Comparison of ENCODE assay signal across 11 cellular contexts in the genomic region with DNA sequence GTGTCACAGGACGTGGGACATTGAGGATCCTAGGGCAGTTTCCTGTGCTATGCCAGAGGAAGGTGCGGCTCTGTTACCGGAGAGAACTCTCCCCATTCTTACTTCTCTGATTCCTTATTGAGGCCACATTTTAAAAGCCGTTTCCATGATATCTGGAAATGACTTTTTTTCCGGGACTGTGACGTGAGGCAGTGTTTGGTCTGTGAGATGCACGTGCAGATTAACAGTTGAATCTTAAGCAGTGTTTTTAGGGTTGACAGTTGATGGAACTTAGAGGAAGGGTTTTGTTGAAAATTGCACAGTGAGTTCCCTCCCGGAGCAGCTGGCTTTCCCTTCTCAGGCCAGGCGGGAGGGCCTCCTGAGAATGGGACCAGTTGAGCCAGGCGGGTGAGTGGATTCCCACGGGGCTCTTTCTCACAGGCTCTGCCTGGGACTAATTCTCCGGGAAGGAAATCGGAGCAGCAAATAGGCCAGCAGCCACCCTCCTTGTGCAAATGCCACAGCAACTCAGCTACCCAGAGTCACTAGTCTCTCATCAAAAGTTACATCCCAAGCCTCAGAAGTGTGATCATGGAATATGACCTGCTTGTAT.
DNase-seq lines count a peak whose midpoint lies in the region; ATAC-seq and TF ChIP-seq lines count a peak whose summit lies in the region.
"Had no signal": no experiment of that assay in that cellular context is flagged by ENCODE, and none has a peak within 500 bp of the region (broad histone marks: within the 10 kb centered on the region; RNA-seq: fewer than 3 reads in every experiment).

No MANE protein-coding gene starts in this region.

- 78 to 88% methylated on average over 11 to 13 of the region's 13 CpGs for WGBS in endodermal cell (ENCODE audit: insufficient coverage in 1 of 2, insufficient read length in 1 of 2), 2 experiments
- no CpG with 5 or more reads among the region's 13 CpGs for WGBS in mesendoderm (ENCODE audit: extremely low coverage, insufficient coverage, low lambda C conversion rate)

- no peak overlapping the region for H2BK5ac ChIP-seq in mesendoderm (ENCODE audit: low read length)

- no peaks in the 10 kb centered on the region for H4K20me1 ChIP-seq in MM.1S (ENCODE audit: insufficient read depth, low read length)

- DNase-seq in NCI-H82 (lab: John Stamatoyannopoulos, UW) (peak; percentile 48), NCI-H82 treated with DMSO at 0.1 percent for 48 hours (lab: John Stamatoyannopoulos, UW; ENCODE audit: unreplicated experiment) (no peak), endodermal cell (no peak), mesendoderm (no peak), type B pancreatic cell (ENCODE audit: extremely low spot score, unreplicated experiment) (no peak), MM.1S (no peak), activated gamma-delta T cell (lab: John Stamatoyannopoulos, UW) (no peak)
- no peak for DNase-seq in naive thymus-derived CD4-positive, alpha-beta T cell
- DNase-seq: activated CD8-positive, alpha-beta memory T cell treated with anti-CD3 and anti-CD28 coated beads, Interleukin-2, amount 10 ng/mL, durations not matched to agents 7 days and 5 days; NCI-H524 treated with DMSO at 0.1 percent for 48 hours had no signal

- H3K9me3 ChIP-seq in endodermal cell (ENCODE audit: control insufficient read depth, low read length) (no peaks in the 10 kb centered on the region), MM.1S (replicated peaks; ENCODE audit: insufficient read depth, low read length) (no peaks in the 10 kb centered on the region)
- no peaks in the 10 kb centered on the region for H3K9me3 ChIP-seq in naive thymus-derived CD4-positive, alpha-beta T cell (ENCODE audit: control insufficient read depth in 2 of 3, low read length in 3 of 3)

- H3K9me2 ChIP-seq in MM.1S (replicated peaks; ENCODE audit: insufficient read depth, low read length) = no peaks in the 10 kb centered on the region

- peak overlapping the region; percentile 89 for H3K56ac ChIP-seq in mesendoderm (ENCODE audit: low read length)

- H3K27me3 ChIP-seq in endodermal cell (ENCODE audit: control insufficient read depth, insufficient read depth, low read length, poor library complexity, severe bottlenecking) (no peaks in the 10 kb centered on the region), mesendoderm (ENCODE audit: insufficient read depth, low read length, poor library complexity) (no peaks in the 10 kb centered on the region), MM.1S (replicated peaks; ENCODE audit: insufficient read depth, low read length) (no peaks in the 10 kb centered on the region)
- no peaks in the 10 kb centered on the region for H3K27me3 ChIP-seq in naive thymus-derived CD4-positive, alpha-beta T cell (ENCODE audit: control insufficient read depth in 2 of 2, insufficient read depth in 2 of 2, low read length in 2 of 2)

- H3K4me3 ChIP-seq in endodermal cell (ENCODE audit: low read length) (peak overlapping the region; percentile 84), mesendoderm (ENCODE audit: low read length) (peak overlapping the region; percentile 72), MM.1S (ENCODE audit: low read length) (no peak overlapping the region)
- no peak overlapping the region for H3K4me3 ChIP-seq in naive thymus-derived CD4-positive, alpha-beta T cell (ENCODE audit: low read length)

- H3K23ac ChIP-seq in mesendoderm (ENCODE audit: low read length) = no peak overlapping the region

- H3K27me3 Mint-ChIP-seq in endodermal cell (ENCODE audit: insufficient read depth) (peaks cover 3% of the 10 kb centered on the region), type B pancreatic cell (no peaks in the 10 kb centered on the region)
- peaks cover 45 to 57% (median 51%) of the 10 kb centered on the region in 5 donors for H3K27me3 Mint-ChIP-seq in naive thymus-derived CD4-positive, alpha-beta T cell

- peak overlapping the region; percentile 79 for H3K4ac ChIP-seq in mesendoderm (ENCODE audit: low read depth, low read length)

- H2AK5ac ChIP-seq in mesendoderm (ENCODE audit: low read length) = no peak overlapping the region

- H3K4me3 Mint-ChIP-seq in endodermal cell = peak overlapping the region; percentile 67
- peak overlapping the region; percentile 88 for H3K4me3 Mint-ChIP-seq in type B pancreatic cell
- H3K4me3 Mint-ChIP-seq in naive thymus-derived CD4-positive, alpha-beta T cell = peak overlapping the region in 5 of 10 donors; percentile 5 to 72 (median 52)
- H3K4me3 Mint-ChIP-seq: activated CD8-positive, alpha-beta memory T cell treated with anti-CD3 and anti-CD28 coated beads, Interleukin-2, amount 10 ng/mL, durations not matched to agents 7 days and 5 days; stimulated activated effector memory CD8-positive, alpha-beta T cell treated with anti-CD3 and anti-CD28 coated beads, Interleukin-12 subunit alpha, Interleukin-12 subunit beta, amount 100 ng/mL, for 72 hours had no signal

- H3K4me1 Mint-ChIP-seq in endodermal cell (peaks cover 34% of the 10 kb centered on the region), type B pancreatic cell (ENCODE audit: unreplicated experiment) (peaks cover 51% of the 10 kb centered on the region)
- peaks cover 0 to 11% (median 5%) of the 10 kb centered on the region in 7 donors for H3K4me1 Mint-ChIP-seq in naive thymus-derived CD4-positive, alpha-beta T cell

- H2AFZ ChIP-seq in MM.1S (ENCODE audit: low read length) = no peak overlapping the region

- no peak overlapping the region for H4K5ac ChIP-seq in mesendoderm (ENCODE audit: low read length)

- H4K8ac ChIP-seq in mesendoderm (ENCODE audit: low read depth, low read length) = no peak overlapping the region

- H2BK120ac ChIP-seq in mesendoderm (ENCODE audit: low read depth, low read length) = no peak overlapping the region

- no peak overlapping the region for H2BK15ac ChIP-seq in mesendoderm (replicated peaks; ENCODE audit: low read depth)

- H3K79me2 ChIP-seq in mesendoderm (ENCODE audit: control insufficient read depth, insufficient read depth, low read length) = no peaks in the 10 kb centered on the region
- no peaks in the 10 kb centered on the region for H3K79me2 ChIP-seq in MM.1S (ENCODE audit: low read length)

- peak overlapping the region; percentile 95 for H3K9ac ChIP-seq in endodermal cell (ENCODE audit: extremely low read depth, low read length, poor library complexity, severe bottlenecking)
- peak overlapping the region; percentile 83 for H3K9ac ChIP-seq in mesendoderm (ENCODE audit: low read length)
- no peak overlapping the region for H3K9ac ChIP-seq in MM.1S (ENCODE audit: low read length)

- ATAC-seq in naive thymus-derived CD4-positive, alpha-beta T cell = no peak
- ATAC-seq: activated CD8-positive, alpha-beta memory T cell treated with anti-CD3 and anti-CD28 coated beads, Interleukin-2, amount 10 ng/mL, durations not matched to agents 7 days and 5 days; stimulated activated effector memory CD8-positive, alpha-beta T cell treated with anti-CD3 and anti-CD28 coated beads, Interleukin-12 subunit alpha, Interleukin-12 subunit beta, amount 100 ng/mL, for 72 hours had no signal

- H3K4me2 ChIP-seq in mesendoderm (ENCODE audit: low read length) (peak overlapping the region; percentile 88), MM.1S (ENCODE audit: low read depth, low read length) (no peak overlapping the region)

- POLR2A ChIA-PET in naive thymus-derived CD4-positive, alpha-beta T cell (lab: Charles Lee) = no interaction called here

- H3K9me3 Mint-ChIP-seq in endodermal cell (no peaks in the 10 kb centered on the region), type B pancreatic cell (no peaks in the 10 kb centered on the region)
- H3K9me3 Mint-ChIP-seq in naive thymus-derived CD4-positive, alpha-beta T cell = peaks cover 0 to 3% (median 0%) of the 10 kb centered on the region in 11 donors
- H3K9me3 Mint-ChIP-seq: stimulated activated effector memory CD8-positive, alpha-beta T cell treated with anti-CD3 and anti-CD28 coated beads, Interleukin-12 subunit alpha, Interleukin-12 subunit beta, amount 100 ng/mL, for 72 hours had no signal

- CTCF ChIA-PET in naive thymus-derived CD4-positive, alpha-beta T cell (lab: Charles Lee) = no interaction called here

- H3K27ac ChIP-seq in endodermal cell (ENCODE audit: low read depth, low read length) (no peak overlapping the region), mesendoderm (ENCODE audit: low read depth, low read length) (no peak overlapping the region), MM.1S (ENCODE audit: low read length) (no peak overlapping the region)
- no peak overlapping the region for H3K27ac ChIP-seq in naive thymus-derived CD4-positive, alpha-beta T cell (ENCODE audit: low read depth, low read length)

- H3F3A ChIP-seq in MM.1S (ENCODE audit: insufficient read depth, low read length) = no peaks in the 10 kb centered on the region

- intact Hi-C loops in naive thymus-derived CD4-positive, alpha-beta T cell (cut with micrococcal nuclease) = no loop called here

- peaks cover 16% of the 10 kb centered on the region for H3K79me1 ChIP-seq in mesendoderm (ENCODE audit: low read length)

- peak overlapping the region; percentile 71 for H3K27ac Mint-ChIP-seq in endodermal cell
- peak overlapping the region; percentile 80 for H3K27ac Mint-ChIP-seq in type B pancreatic cell
- no peak overlapping the region for H3K27ac Mint-ChIP-seq in naive thymus-derived CD4-positive, alpha-beta T cell
- H3K27ac Mint-ChIP-seq: activated CD8-positive, alpha-beta memory T cell treated with anti-CD3 and anti-CD28 coated beads, Interleukin-2, amount 10 ng/mL, durations not matched to agents 7 days and 5 days; stimulated activated effector memory CD8-positive, alpha-beta T cell treated with anti-CD3 and anti-CD28 coated beads, Interleukin-12 subunit alpha, Interleukin-12 subunit beta, amount 100 ng/mL, for 72 hours had no signal

- no peaks in the 10 kb centered on the region for H3K36me3 Mint-ChIP-seq in endodermal cell (ENCODE audit: low read depth)
- peaks cover 9% of the 10 kb centered on the region for H3K36me3 Mint-ChIP-seq in type B pancreatic cell
- peaks cover 0 to 4% (median 0%) of the 10 kb centered on the region in 5 donors for H3K36me3 Mint-ChIP-seq in naive thymus-derived CD4-positive, alpha-beta T cell
- H3K36me3 Mint-ChIP-seq: activated CD8-positive, alpha-beta memory T cell treated with anti-CD3 and anti-CD28 coated beads, Interleukin-2, amount 10 ng/mL, durations not matched to agents 7 days and 5 days; stimulated activated effector memory CD8-positive, alpha-beta T cell treated with anti-CD3 and anti-CD28 coated beads, Interleukin-12 subunit alpha, Interleukin-12 subunit beta, amount 100 ng/mL, for 72 hours had no signal

- TF ChIP-seq CTCF in endodermal cell (conservative IDR thresholded peaks at IDR 0.05) = no peak
- TF ChIP-seq CTCF in type B pancreatic cell (conservative IDR thresholded peaks at IDR 0.05) = no peak
- no peak for TF ChIP-seq CTCF in MM.1S (IDR thresholded peaks at IDR 0.05; ENCODE audit: low read length)

- H3K36me3 ChIP-seq in endodermal cell (ENCODE audit: control insufficient read depth, insufficient read depth, low read length) (no peaks in the 10 kb centered on the region), mesendoderm (ENCODE audit: control insufficient read depth, insufficient read depth, low read length) (no peaks in the 10 kb centered on the region), MM.1S (replicated peaks; ENCODE audit: insufficient read depth, low read length) (no peaks in the 10 kb centered on the region)
- H3K36me3 ChIP-seq in naive thymus-derived CD4-positive, alpha-beta T cell (ENCODE audit: control insufficient read depth in 2 of 3, insufficient read depth in 3 of 3, low read length in 3 of 3) = no peaks in the 10 kb centered on the region

- peaks cover 3% of the 10 kb centered on the region for H3K4me1 ChIP-seq in endodermal cell (ENCODE audit: control insufficient read depth, insufficient read depth, low read length)
- no peaks in the 10 kb centered on the region for H3K4me1 ChIP-seq in mesendoderm (ENCODE audit: control insufficient read depth, low read depth, low read length)
- no peaks in the 10 kb centered on the region for H3K4me1 ChIP-seq in MM.1S (ENCODE audit: low read length)
- H3K4me1 ChIP-seq in naive thymus-derived CD4-positive, alpha-beta T cell (ENCODE audit: control insufficient read depth in 2 of 2, insufficient read depth in 2 of 2, low read length in 2 of 2) = no peaks in the 10 kb centered on the region

- peak overlapping the region; percentile 94 for H3K18ac ChIP-seq in mesendoderm (ENCODE audit: low read length)

Comparison
In these comparisons a context has a peak if more than half of its experiments do, and no peak if none do; other contexts are left out.
1. H3K4me3 ChIP-seq: peak in endodermal cell (single experiment) and mesendoderm (single experiment); none in MM.1S (single experiment) and naive thymus-derived CD4-positive, alpha-beta T cell (single experiment).
2. H3K27ac Mint-ChIP-seq: peak in endodermal cell (single experiment) and type B pancreatic cell (single experiment); none in naive thymus-derived CD4-positive, alpha-beta T cell (0 of 9).